Comparison of ENCODE assay signal across 8 cellular contexts in the genomic region with DNA sequence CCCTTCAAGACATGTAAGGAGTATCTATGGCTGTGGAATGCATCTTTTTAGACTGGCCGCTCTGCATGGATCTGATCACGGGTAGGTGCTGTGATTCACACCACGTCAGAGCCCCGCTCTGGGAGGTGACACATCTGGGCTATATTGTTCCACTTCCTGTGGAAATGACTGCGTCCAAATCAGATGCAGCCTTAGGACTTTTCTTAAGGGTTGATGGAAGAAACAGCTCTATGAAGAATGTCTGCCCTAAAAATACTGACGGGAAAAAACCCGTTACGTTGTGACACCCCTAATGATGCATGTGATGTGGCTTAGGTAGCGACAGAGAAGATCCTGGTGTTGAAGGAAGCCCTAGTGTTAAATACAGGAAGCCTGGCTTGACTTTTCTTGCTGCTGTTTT. TPM values are rescaled to one million over a fixed set of nuclear protein-coding genes. Genes with fewer than 3 reads are reported as not detected.
DNase-seq lines count a peak whose midpoint lies in the region; TF ChIP-seq lines count a peak whose summit lies in the region.
"Had no signal": no experiment of that assay in that cellular context is flagged by ENCODE, and none has a peak within 500 bp of the region (broad histone marks: within the 10 kb centered on the region; RNA-seq: fewer than 3 reads in every experiment).

No MANE protein-coding gene starts in this region.

- H3K36me3 Mint-ChIP-seq in activated naive CD8-positive, alpha-beta T cell treated with anti-CD3 and anti-CD28 coated beads for 36 hours, result peaks cover 16% of the 10 kb centered on the region

- H3K4me1 ChIP-seq in mesodermal cell (ENCODE audit: control insufficient read depth, insufficient read depth, low read length, poor library complexity, severe bottlenecking) (peaks cover 9% of the 10 kb centered on the region), thyroid gland (peaks cover 26 to 27% of the 10 kb centered on the region in 2 donors), prostate gland (replicated peaks) (peaks cover 8% of the 10 kb centered on the region)

- no peak for TF ChIP-seq POLR2A in thyroid gland (IDR thresholded peaks at IDR 0.05)
- no peak for TF ChIP-seq POLR2A in prostate gland (IDR thresholded peaks at IDR 0.05)

- H3K4me3 ChIP-seq in mesodermal cell (ENCODE audit: extremely low read depth, insufficient read depth, low read length, poor library complexity, severe bottlenecking) (no peak overlapping the region), thyroid gland (replicated peaks in 1 of 3) (no peak overlapping the region), prostate gland (no peak overlapping the region)
- H3K4me3 ChIP-seq: SK-N-MC had no signal

- H3K4me1 Mint-ChIP-seq in activated naive CD8-positive, alpha-beta T cell treated with anti-CD3 and anti-CD28 coated beads for 36 hours, result peaks cover 70% of the 10 kb centered on the region

- 94 to 96% methylated on average over 9 of the region's 9 CpGs for WGBS in mesodermal cell (ENCODE audit: insufficient coverage in 2 of 2), 2 experiments
- WGBS in thyroid gland, 2 donors, result 85 to 89% methylated on average over 9 of the region's 9 CpGs
- 87% methylated on average over 9 of the region's 9 CpGs for WGBS in prostate gland

- H3K27ac ChIP-seq in mesodermal cell (ENCODE audit: low read depth, low read length, severe bottlenecking) (peak overlapping the region; percentile 41), thyroid gland (peak overlapping the region in 2 of 3 donors; percentile 9 to 13), prostate gland (no peak overlapping the region)
- H3K27ac ChIP-seq: SK-N-MC had no signal

- peak; percentile 42 for DNase-seq in T follicular helper cell (ENCODE audit: low read depth)
- peak; percentile 75 for DNase-seq in activated naive CD8-positive, alpha-beta T cell treated with anti-CD3 and anti-CD28 coated beads for 36 hours
- no peak for DNase-seq in thyroid gland
- no peak for DNase-seq in amygdala (lab: John Stamatoyannopoulos, UW)
- no peak for DNase-seq in prostate gland (ENCODE audit: low spot score)
- DNase-seq in ACHN, result no peak

- TF ChIP-seq CTCF in thyroid gland (IDR thresholded peaks at IDR 0.05) (no peak), prostate gland (IDR thresholded peaks at IDR 0.05) (no peak)

- no peaks in the 10 kb centered on the region for H3K27me3 Mint-ChIP-seq in activated naive CD8-positive, alpha-beta T cell treated with anti-CD3 and anti-CD28 coated beads for 36 hours

- peak overlapping the region; percentile 56 for H3K4me3 Mint-ChIP-seq in activated naive CD8-positive, alpha-beta T cell treated with anti-CD3 and anti-CD28 coated beads for 36 hours

- intact Hi-C loops in thyroid gland (cut with DNase I) (no loop called here), prostate gland (cut with DNase I) (no loop called here)

- H3K9me3 ChIP-seq in mesodermal cell (ENCODE audit: control insufficient read depth, low read length), result no peaks in the 10 kb centered on the region
- H3K9me3 ChIP-seq in thyroid gland, result no peaks in the 10 kb centered on the region
- no peaks in the 10 kb centered on the region for H3K9me3 ChIP-seq in prostate gland

- peaks cover 14% of the 10 kb centered on the region for H3K36me3 ChIP-seq in mesodermal cell (ENCODE audit: control insufficient read depth, insufficient read depth, low read length)
- H3K36me3 ChIP-seq in thyroid gland, result no peaks in the 10 kb centered on the region
- no peaks in the 10 kb centered on the region for H3K36me3 ChIP-seq in prostate gland

- peak overlapping the region; percentile 93 for H3K27ac Mint-ChIP-seq in activated naive CD8-positive, alpha-beta T cell treated with anti-CD3 and anti-CD28 coated beads for 36 hours

- no peaks in the 10 kb centered on the region for H3K9me3 Mint-ChIP-seq in activated naive CD8-positive, alpha-beta T cell treated with anti-CD3 and anti-CD28 coated beads for 36 hours

- H3K27me3 ChIP-seq in thyroid gland (no peaks in the 10 kb centered on the region), prostate gland (replicated peaks; ENCODE audit: insufficient read depth) (no peaks in the 10 kb centered on the region)

- in situ Hi-C loops in ACHN (cut with HindIII; ENCODE audit: low pct_ligation_motif_present, low pct_unique_long_range_greater_than_20kb, low sequenced_read_pairs), result no loop called here

RNA-seq across cellular contexts. Expression of a gene that starts 12.2 kb away (rescaled TPM):
- total RNA-seq in activated naive CD8-positive, alpha-beta T cell treated with anti-CD3 and anti-CD28 coated beads for 36 hours, result 10 to 100 TPM; 25.6 to 27.0 TPM
- 20.1 TPM for polyA plus RNA-seq in mesodermal cell (2013, experiment 1 of 2)
- polyA plus RNA-seq in mesodermal cell (2013, experiment 2 of 2), result 15.7 TPM
- total RNA-seq in thyroid gland (10 to 100 TPM; 22.8 to 42.7 (median 29.8) TPM), prostate gland (10 to 100 TPM; 32.2 to 47.3 TPM)

RNA-seq across cellular contexts. Expression of a gene that starts 27.1 kb away (rescaled TPM):
- total RNA-seq in activated naive CD8-positive, alpha-beta T cell treated with anti-CD3 and anti-CD28 coated beads for 36 hours, result not detected
- polyA plus RNA-seq in mesodermal cell (2013, experiment 1 of 2), result not detected
- polyA plus RNA-seq in mesodermal cell (2013, experiment 2 of 2), result not detected
- not detected for total RNA-seq in thyroid gland
- total RNA-seq in prostate gland, result not detected

Comparison
In these comparisons a context has a peak if more than half of its experiments do, and no peak if none do; other contexts are left out.
1. DNase-seq: peak in T follicular helper cell (single experiment) and activated naive CD8-positive, alpha-beta T cell treated with anti-CD3 and anti-CD28 coated beads for 36 hours (single experiment); none in thyroid gland (0 of 2), amygdala (0 of 56), prostate gland (single experiment) and ACHN (single experiment).
2. H3K27ac ChIP-seq: peak in mesodermal cell (single experiment) and thyroid gland (2 of 3); none in prostate gland (0 of 2).